19 cellular contexts compared by ENCODE assay signal in the genomic region with DNA sequence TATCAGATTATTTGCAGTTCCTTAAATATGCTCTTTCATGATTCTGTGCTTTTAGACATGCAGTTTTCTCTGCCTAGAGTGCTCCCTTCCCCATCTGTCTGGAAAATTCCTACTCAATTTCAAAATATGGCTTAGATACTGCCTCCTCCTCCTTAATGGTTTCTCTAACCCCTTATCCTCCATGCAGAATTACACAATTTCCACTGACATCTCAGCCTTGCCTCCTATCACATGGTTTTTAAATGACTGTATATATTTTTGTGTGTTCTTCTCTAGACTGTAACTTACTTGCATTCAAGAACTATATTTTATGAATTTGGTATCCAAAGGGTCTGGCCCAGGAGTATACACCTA.
DNase-seq lines count a peak whose midpoint lies in the region; ATAC-seq, FAIRE-seq and TF ChIP-seq lines count a peak whose summit lies in the region.
"Had no signal": no experiment of that assay in that cellular context is flagged by ENCODE, and none has a peak within 500 bp of the region (broad histone marks: within the 10 kb centered on the region; RNA-seq: fewer than 3 reads in every experiment).

No MANE protein-coding gene starts in this region.

- H3K4me1 Mint-ChIP-seq in activated T-cell treated with anti-CD3 and anti-CD28 coated beads, Interleukin-2, amount 50 U/mL, for 72 hours (ENCODE audit: low read depth): peaks cover 7% of the 10 kb centered on the region
- peaks cover 2% of the 10 kb centered on the region for H3K4me1 Mint-ChIP-seq in activated T-cell treated with anti-CD3 and anti-CD28 coated beads, Interleukin-2, amount 50 U/mL, for 24 hours (ENCODE audit: low read depth)
- H3K4me1 Mint-ChIP-seq in brain: peaks cover 25% of the 10 kb centered on the region
- H3K4me1 Mint-ChIP-seq in MCF 10A (ENCODE audit: insufficient read depth, unreplicated experiment): no peaks in the 10 kb centered on the region

- intact Hi-C loops in MCF 10A (cut with micrococcal nuclease): no loop called here
- intact Hi-C loops in lower leg skin (cut with DNase I; ENCODE audit: low total_unique reads): no loop called here

- no TSS peak for BruUV-seq in MCF 10A (replicated peaks; lab: Mats Ljungman, UMichigan)

- H3K9me3 Mint-ChIP-seq in activated T-cell treated with anti-CD3 and anti-CD28 coated beads, Interleukin-2, amount 50 U/mL, for 72 hours: no peaks in the 10 kb centered on the region
- H3K9me3 Mint-ChIP-seq in activated T-cell treated with anti-CD3 and anti-CD28 coated beads, Interleukin-2, amount 50 U/mL, for 24 hours: no peaks in the 10 kb centered on the region
- H3K9me3 Mint-ChIP-seq in brain (peaks cover 0 to 3% (median 2%) of the 10 kb centered on the region in 5 experiments), MCF 10A (ENCODE audit: unreplicated experiment) (no peaks in the 10 kb centered on the region)
- H3K9me3 Mint-ChIP-seq: nephron progenitor cell had no signal

- CTCF ChIA-PET in MCF 10A (lab: Yijun Ruan, JAX): no interaction called here

- DNase-seq in activated T-cell treated with anti-CD3 and anti-CD28 coated beads, Interleukin-2, amount 50 U/mL, for 72 hours: no peak
- no peak for DNase-seq in activated T-cell treated with anti-CD3 and anti-CD28 coated beads, Interleukin-2, amount 50 U/mL, for 24 hours
- DNase-seq in iris pigment epithelial cell (ENCODE audit: low read depth) (peak; percentile 43), GM12891 (ENCODE audit: insufficient read length, low spot score) (no peak), MCF 10A (ENCODE audit: unreplicated experiment) (no peak), lower leg skin (ENCODE audit: low spot score in 2 of 2) (no peak)
- DNase-seq: 8988T; activated CD4-positive, alpha-beta T cell treated with anti-CD3 and anti-CD28 coated beads for 48 hours; NCI-H1436 treated with DMSO at 0.1 percent for 48 hours; NCI-H2171; nephron progenitor cell; SIG-M5; stimulated activated CD4-positive, alpha-beta T cell treated with anti-CD3 and anti-CD28 coated beads, Interleukin-2, amount 100 ng/mL, for 24 hours; stimulated activated naive CD4-positive, alpha-beta T cell; trophoblast cell had no signal

- H3K27me3 Mint-ChIP-seq in activated T-cell treated with anti-CD3 and anti-CD28 coated beads, Interleukin-2, amount 50 U/mL, for 72 hours (ENCODE audit: low read depth): no peaks in the 10 kb centered on the region
- no peaks in the 10 kb centered on the region for H3K27me3 Mint-ChIP-seq in activated T-cell treated with anti-CD3 and anti-CD28 coated beads, Interleukin-2, amount 50 U/mL, for 24 hours
- H3K27me3 Mint-ChIP-seq in brain (no peaks in the 10 kb centered on the region), MCF 10A (ENCODE audit: insufficient read depth, unreplicated experiment) (no peaks in the 10 kb centered on the region)

- TF ChIP-seq CTCF in brain (conservative IDR thresholded peaks at IDR 0.05) (no peak), MCF 10A (IDR thresholded peaks at IDR 0.05; ENCODE audit: unreplicated experiment) (no peak), lower leg skin (IDR thresholded peaks at IDR 0.05) (no peak)

- no peak overlapping the region for H3K4me3 Mint-ChIP-seq in activated T-cell treated with anti-CD3 and anti-CD28 coated beads, Interleukin-2, amount 50 U/mL, for 72 hours
- H3K4me3 Mint-ChIP-seq in activated T-cell treated with anti-CD3 and anti-CD28 coated beads, Interleukin-2, amount 50 U/mL, for 24 hours: no peak overlapping the region
- H3K4me3 Mint-ChIP-seq in brain: peak overlapping the region in 2 of 5 experiments; percentile 3 to 15
- H3K4me3 Mint-ChIP-seq in MCF 10A (ENCODE audit: unreplicated experiment): no peak overlapping the region
- H3K4me3 Mint-ChIP-seq: nephron progenitor cell had no signal

- peak overlapping the region; percentile 13 for H3K27ac Mint-ChIP-seq in activated T-cell treated with anti-CD3 and anti-CD28 coated beads, Interleukin-2, amount 50 U/mL, for 72 hours
- no peak overlapping the region for H3K27ac Mint-ChIP-seq in activated T-cell treated with anti-CD3 and anti-CD28 coated beads, Interleukin-2, amount 50 U/mL, for 24 hours
- peak overlapping the region in 3 of 5 experiments; percentile 39 to 90 (median 77) for H3K27ac Mint-ChIP-seq in brain
- H3K27ac Mint-ChIP-seq in MCF 10A (ENCODE audit: low read depth, unreplicated experiment): no peak overlapping the region

- no peak overlapping the region for H3K4me3 ChIP-seq in lower leg skin (ENCODE audit: low read depth, poor library complexity, severe bottlenecking)
- H3K4me3 ChIP-seq: BLaER1 treated with 17β-estradiol and CSF1 and Interleukin-3, amounts not matched to agents 10 nM and 100 nM had no signal

- POLR2A ChIA-PET in MCF 10A (lab: Yijun Ruan, JAX): no interaction called here

- TF ChIP-seq POLR2A in GM12891 (IDR thresholded peaks at IDR 0.05; ENCODE audit: low read depth, low read length) (no peak), lower leg skin (IDR thresholded peaks at IDR 0.05) (no peak)

- FAIRE-seq in GM12891 (lab: Jason Lieb, UNC): no peak
- FAIRE-seq: bronchial epithelial cell had no signal

- no peaks in the 10 kb centered on the region for H3K36me3 Mint-ChIP-seq in activated T-cell treated with anti-CD3 and anti-CD28 coated beads, Interleukin-2, amount 50 U/mL, for 72 hours (ENCODE audit: insufficient read depth in 2 of 2)
- H3K36me3 Mint-ChIP-seq in activated T-cell treated with anti-CD3 and anti-CD28 coated beads, Interleukin-2, amount 50 U/mL, for 24 hours (ENCODE audit: low read depth): no peaks in the 10 kb centered on the region
- H3K36me3 Mint-ChIP-seq in brain (peaks cover 12% of the 10 kb centered on the region), MCF 10A (ENCODE audit: insufficient read depth, unreplicated experiment) (no peaks in the 10 kb centered on the region)

- ATAC-seq in activated T-cell treated with anti-CD3 and anti-CD28 coated beads, Interleukin-2, amount 50 U/mL, for 72 hours (replicated peaks in 1 of 2): no peak
- no peak for ATAC-seq in HG02852 (IDR thresholded peaks at IDR 0.05; ENCODE audit: unreplicated experiment)

TF ChIP-seq in GM12891, 5 proteins besides CTCF, POLR2A, EP300 and RAD21:
- TF ChIP-seq SPI1 (IDR thresholded peaks at IDR 0.05; ENCODE audit: low read depth, low read length) (no peak), TAF1 (IDR thresholded peaks at IDR 0.05; ENCODE audit: low read depth, low read length) (no peak), POU2F2 (IDR thresholded peaks at IDR 0.05; ENCODE audit: low read depth, low read length) (no peak), POLR2AphosphoS5 (IDR thresholded peaks at IDR 0.05; ENCODE audit: low read depth, low read length) (no peak), PAX5 (IDR thresholded peaks at IDR 0.05; ENCODE audit: insufficient read depth, low read length, severe bottlenecking) (no peak)

Comparison
In these comparisons a context has a peak if more than half of its experiments do, and no peak if none do; other contexts are left out.
1. H3K27ac Mint-ChIP-seq: peak in activated T-cell treated with anti-CD3 and anti-CD28 coated beads, Interleukin-2, amount 50 U/mL, for 72 hours (single experiment) and brain (3 of 5); none in activated T-cell treated with anti-CD3 and anti-CD28 coated beads, Interleukin-2, amount 50 U/mL, for 24 hours (single experiment) and MCF 10A (single experiment).